ENCODE assay signal across 18 cellular contexts in genomic region chr3:71110531-71111222, GRCh38.
A peak's percentile ranks its signal among the peaks of the same experiment; 100 is the strongest.
DNase-seq lines count a peak whose midpoint lies in the region; ATAC-seq and TF ChIP-seq lines count a peak whose summit lies in the region.
"Had no signal": no experiment of that assay in that cellular context is flagged by ENCODE, and none has a peak within 500 bp of the region (broad histone marks: within the 10 kb centered on the region; RNA-seq: fewer than 3 reads in every experiment).

No MANE protein-coding gene starts in this region.

- WGBS in liver, result 70% methylated on average over 7 of the region's 7 CpGs
- 55 to 71% (median 61%) methylated on average over 7 of the region's 7 CpGs for WGBS in stomach, 5 donors

- peaks cover 30% of the 10 kb centered on the region for H3K36me3 Mint-ChIP-seq in activated naive CD4-positive, alpha-beta T cell treated with anti-CD3 and anti-CD28 coated beads for 36 hours (ENCODE audit: low read depth)
- peaks cover 67% of the 10 kb centered on the region for H3K36me3 Mint-ChIP-seq in activated naive CD4-positive, alpha-beta T cell treated with anti-CD3 and anti-CD28 coated beads, Interleukin-2, amount 10 ng/mL, durations not matched to agents 7 days and 5 days
- peaks cover 78% of the 10 kb centered on the region for H3K36me3 Mint-ChIP-seq in activated naive CD8-positive, alpha-beta T cell treated with anti-CD3 and anti-CD28 coated beads, Interleukin-2, amount 50 U/mL, for 24 hours (ENCODE audit: low read depth)

- H3K9me3 ChIP-seq in liver (ENCODE audit: control insufficient read depth in 4 of 4, low read length in 3 of 4), result no peaks in the 10 kb centered on the region
- H3K9me3 ChIP-seq in stomach, result no peaks in the 10 kb centered on the region
- H3K9me3 ChIP-seq: breast epithelium, uterus had no signal

- intact Hi-C loops in activated naive CD4-positive, alpha-beta T cell treated with anti-CD3 and anti-CD28 coated beads for 36 hours (cut with micrococcal nuclease), result loop anchor here (1.0 kb wide), 1 partner anchor 23 kb away; no protein-coding TSS in a partner anchor
- intact Hi-C loops in stomach (cut with DNase I; ENCODE audit: low total_unique reads), result no loop called here

- peaks cover 83% of the 10 kb centered on the region for H3K4me1 Mint-ChIP-seq in activated naive CD4-positive, alpha-beta T cell treated with anti-CD3 and anti-CD28 coated beads for 36 hours (ENCODE audit: low read depth)
- peaks cover 30% of the 10 kb centered on the region for H3K4me1 Mint-ChIP-seq in activated naive CD4-positive, alpha-beta T cell treated with anti-CD3 and anti-CD28 coated beads, Interleukin-2, amount 10 ng/mL, durations not matched to agents 7 days and 5 days
- H3K4me1 Mint-ChIP-seq in activated naive CD8-positive, alpha-beta T cell treated with anti-CD3 and anti-CD28 coated beads, Interleukin-2, amount 50 U/mL, for 24 hours, result peaks cover 93% of the 10 kb centered on the region

- CTCF ChIA-PET in activated naive CD4-positive, alpha-beta T cell treated with anti-CD3 and anti-CD28 coated beads for 36 hours (lab: Charles Lee), result interaction anchor here (0.9 to 1.4 kb wide), 3 partner anchors 7 to 19 kb away, joined by 3 to 4 read pairs (median 3); no protein-coding TSS in a partner anchor
- CTCF ChIA-PET in activated naive CD4-positive, alpha-beta T cell treated with anti-CD3 and anti-CD28 coated beads, Interleukin-2, amount 10 ng/mL, durations not matched to agents 7 days and 5 days (lab: Charles Lee), result interaction anchor here (0.9 kb wide), 1 partner anchor 40 kb away, joined by 3 read pairs; no protein-coding TSS in a partner anchor

- H3K9me3 Mint-ChIP-seq in activated naive CD4-positive, alpha-beta T cell treated with anti-CD3 and anti-CD28 coated beads for 36 hours, result no peaks in the 10 kb centered on the region
- no peaks in the 10 kb centered on the region for H3K9me3 Mint-ChIP-seq in activated naive CD4-positive, alpha-beta T cell treated with anti-CD3 and anti-CD28 coated beads, Interleukin-2, amount 10 ng/mL, durations not matched to agents 7 days and 5 days
- no peaks in the 10 kb centered on the region for H3K9me3 Mint-ChIP-seq in activated naive CD8-positive, alpha-beta T cell treated with anti-CD3 and anti-CD28 coated beads, Interleukin-2, amount 50 U/mL, for 24 hours

- no peak for TF ChIP-seq POLR2A in stomach (IDR thresholded peaks at IDR 0.05)

- H3K4me3 Mint-ChIP-seq in activated naive CD4-positive, alpha-beta T cell treated with anti-CD3 and anti-CD28 coated beads for 36 hours, result no peak overlapping the region
- no peak overlapping the region for H3K4me3 Mint-ChIP-seq in activated naive CD4-positive, alpha-beta T cell treated with anti-CD3 and anti-CD28 coated beads, Interleukin-2, amount 10 ng/mL, durations not matched to agents 7 days and 5 days
- H3K4me3 Mint-ChIP-seq in activated naive CD8-positive, alpha-beta T cell treated with anti-CD3 and anti-CD28 coated beads, Interleukin-2, amount 50 U/mL, for 24 hours, result no peak overlapping the region

- H3K27me3 Mint-ChIP-seq in activated naive CD4-positive, alpha-beta T cell treated with anti-CD3 and anti-CD28 coated beads for 36 hours (ENCODE audit: low read depth), result no peaks in the 10 kb centered on the region
- no peaks in the 10 kb centered on the region for H3K27me3 Mint-ChIP-seq in activated naive CD4-positive, alpha-beta T cell treated with anti-CD3 and anti-CD28 coated beads, Interleukin-2, amount 10 ng/mL, durations not matched to agents 7 days and 5 days
- H3K27me3 Mint-ChIP-seq in activated naive CD8-positive, alpha-beta T cell treated with anti-CD3 and anti-CD28 coated beads, Interleukin-2, amount 50 U/mL, for 24 hours, result no peaks in the 10 kb centered on the region

- H3K4me1 ChIP-seq in liver (ENCODE audit: control insufficient read depth in 4 of 4, insufficient read depth in 4 of 4, low read length in 3 of 4) (peaks cover 11 to 25% (median 14%) of the 10 kb centered on the region in 4 donors), stomach (peaks cover 33 to 93% (median 62%) of the 10 kb centered on the region in 4 donors)
- H3K4me1 ChIP-seq: uterus had no signal

- ATAC-seq in activated naive CD8-positive, alpha-beta T cell treated with anti-CD3 and anti-CD28 coated beads, Interleukin-2, amount 50 U/mL, for 24 hours, result no peak
- ATAC-seq: left colon; Panc1; stimulated activated naive CD8-positive, alpha-beta T cell treated with anti-CD3 and anti-CD28 coated beads, Interleukin-15, Interleukin-2, amounts not matched to agents 100 U/mL and 50 U/mL, for 24 hours had no signal

- in situ Hi-C loops in KBM-7 (cut with MboI; ENCODE audit: low pct_unique_long_range_greater_than_20kb, low sequenced_read_pairs), result no loop called here

- H3K27me3 ChIP-seq in liver (ENCODE audit: control insufficient read depth in 4 of 4, insufficient read depth in 4 of 4, low read length in 3 of 4) (no peaks in the 10 kb centered on the region), stomach (no peaks in the 10 kb centered on the region)
- H3K27me3 ChIP-seq: breast epithelium, uterus had no signal

- H3K4me3 ChIP-seq in liver (ENCODE audit: low read depth in 1 of 3, low read length in 3 of 3) (no peak overlapping the region), stomach (no peak overlapping the region), coronary artery (no peak overlapping the region)
- H3K4me3 ChIP-seq: breast epithelium, uterus had no signal

- TF ChIP-seq CTCF in liver (IDR thresholded peaks at IDR 0.05; ENCODE audit: low read depth, low read length, missing input control), result no peak
- no peak for TF ChIP-seq CTCF in stomach (IDR thresholded peaks at IDR 0.05)
- TF ChIP-seq CTCF in coronary artery (IDR thresholded peaks at IDR 0.05), result no peak

- TF ChIP-seq EP300 in stomach (IDR thresholded peaks at IDR 0.05), result no peak

- DNase-seq in activated naive CD4-positive, alpha-beta T cell treated with anti-CD3 and anti-CD28 coated beads for 36 hours, result no peak
- DNase-seq in activated naive CD4-positive, alpha-beta T cell treated with anti-CD3 and anti-CD28 coated beads, Interleukin-2, amount 10 ng/mL, durations not matched to agents 7 days and 5 days, result no peak
- no peak for DNase-seq in activated naive CD8-positive, alpha-beta T cell treated with anti-CD3 and anti-CD28 coated beads, Interleukin-2, amount 50 U/mL, for 24 hours
- DNase-seq in stomach (no peak), KBM-7 (no peak), coronary artery (ENCODE audit: low spot score) (no peak)
- DNase-seq in activated CD8-positive, alpha-beta memory T cell treated with anti-CD3 and anti-CD28 coated beads, Interleukin-2, amount 50 U/mL, for 48 hours, result no peak
- DNase-seq: ACHN; left colon; NCI-H2107; NCI-H774; stimulated activated CD4-positive, alpha-beta T cell treated with anti-CD3 and anti-CD28 coated beads, Interleukin-12 subunit alpha, Interleukin-12 subunit beta, amount 100 ng/mL, for 4 hours; stimulated activated naive CD8-positive, alpha-beta T cell treated with anti-CD3 and anti-CD28 coated beads, Interleukin-15, Interleukin-2, amounts not matched to agents 100 U/mL and 50 U/mL, for 24 hours; uterus; WERI-Rb-1 had no signal

- no peak for TF ChIP-seq RAD21 in liver (IDR thresholded peaks at IDR 0.05)

- H3K27ac Mint-ChIP-seq in activated naive CD4-positive, alpha-beta T cell treated with anti-CD3 and anti-CD28 coated beads for 36 hours, result peak overlapping the region; percentile 17
- no peak overlapping the region for H3K27ac Mint-ChIP-seq in activated naive CD4-positive, alpha-beta T cell treated with anti-CD3 and anti-CD28 coated beads, Interleukin-2, amount 10 ng/mL, durations not matched to agents 7 days and 5 days
- H3K27ac Mint-ChIP-seq in activated naive CD8-positive, alpha-beta T cell treated with anti-CD3 and anti-CD28 coated beads, Interleukin-2, amount 50 U/mL, for 24 hours, result peak overlapping the region; percentile 91

- peak overlapping the region; percentile 70 to 73 for H3K27ac ChIP-seq in liver (ENCODE audit: low read depth in 1 of 2, low read length in 2 of 2)
- H3K27ac ChIP-seq in stomach, result peak overlapping the region; percentile 23 to 84 (median 71)
- H3K27ac ChIP-seq in coronary artery, result peak overlapping the region in 1 of 2 donors; percentile 5
- H3K27ac ChIP-seq: uterus, WERI-Rb-1 had no signal

- H3K36me3 ChIP-seq in liver (ENCODE audit: control insufficient read depth in 4 of 4, insufficient read depth in 3 of 4, low read depth in 1 of 4, low read length in 3 of 4) (peaks cover 0 to 6% (median 3%) of the 10 kb centered on the region in 4 donors), stomach (peaks cover 10 to 46% (median 25%) of the 10 kb centered on the region in 4 donors)
- H3K36me3 ChIP-seq: breast epithelium, uterus, WERI-Rb-1 had no signal

- no peak overlapping the region for H3K9ac ChIP-seq in liver (ENCODE audit: low read depth in 1 of 2, low read length in 2 of 2)

TF ChIP-seq in liver, 16 proteins besides CTCF, POLR2A, EP300 and RAD21:
- TF ChIP-seq GABPA (IDR thresholded peaks at IDR 0.05 in 1 of 2, conservative IDR thresholded peaks at IDR 0.05 in 1 of 2), result no peak
- TF ChIP-seq JUND (IDR thresholded peaks at IDR 0.05), result peak; percentile 21 to 38
- peak in 1 of 2 donors; percentile 45 for TF ChIP-seq HNF4A (conservative IDR thresholded peaks at IDR 0.05)
- no peak for TF ChIP-seq MAX (IDR thresholded peaks at IDR 0.05)
- peak; percentile 49 for TF ChIP-seq FOXA1 (IDR thresholded peaks at IDR 0.05)
- peak; percentile 78 for TF ChIP-seq FOXA2 (IDR thresholded peaks at IDR 0.05)
- TF ChIP-seq RXRA (IDR thresholded peaks at IDR 0.05), result peak; percentile 62 to 70
- peak; percentile 41 for TF ChIP-seq SP1 (IDR thresholded peaks at IDR 0.05)
